ENCODE assay signal across 25 cellular contexts in genomic region chr10:118971187-118971586, GRCh38.
DNase-seq lines count a peak whose midpoint lies in the region; ATAC-seq, FAIRE-seq and TF ChIP-seq lines count a peak whose summit lies in the region.
"Had no signal": no experiment of that assay in that cellular context is flagged by ENCODE, and none has a peak within 500 bp of the region (broad histone marks: within the 10 kb centered on the region; RNA-seq: fewer than 3 reads in every experiment).

No MANE protein-coding gene starts in this region.

- peaks cover 2% of the 10 kb centered on the region for H3K9me3 Mint-ChIP-seq in activated T-cell treated with anti-CD3 and anti-CD28 coated beads, Interleukin-2, amount 50 U/mL, for 24 hours
- H3K9me3 Mint-ChIP-seq: activated CD4-positive, alpha-beta memory T cell treated with anti-CD3 and anti-CD28 coated beads, Interleukin-2, amount 10 ng/mL, durations not matched to agents 7 days and 5 days had no signal

- DNase-seq in D721Med (ENCODE audit: insufficient read length, low spot score) (no peak), NOMO-1 treated with DMSO at 0.1 percent for 48 hours (lab: John Stamatoyannopoulos, UW; ENCODE audit: unreplicated experiment) (peak; percentile 7), ecto neural progenitor cell (ENCODE audit: low spot score) (peak; percentile 20), DMS153 (lab: John Stamatoyannopoulos, UW) (no peak), amygdala (lab: John Stamatoyannopoulos, UW) (no peak)
- DNase-seq in activated T-cell treated with anti-CD3 and anti-CD28 coated beads, Interleukin-2, amount 50 U/mL, for 24 hours, result no peak
- DNase-seq: activated CD4-positive, alpha-beta memory T cell treated with anti-CD3 and anti-CD28 coated beads, Interleukin-2, amount 10 ng/mL, durations not matched to agents 7 days and 5 days; activated CD4-positive, CD25-positive, alpha-beta regulatory T cell treated with anti-CD3 and anti-CD28 coated beads, Interleukin-2, amount 50 U/mL, for 72 hours; anterior cingulate cortex; caudate nucleus; DMS79 treated with DMSO at 0.1 percent for 48 hours; esophagus squamous epithelium; hippocampal formation; mesendoderm; naive B cell; NCI-H1048; NCI-H187; stimulated activated naive CD8-positive, alpha-beta T cell treated with anti-CD3 and anti-CD28 coated beads, Interleukin-15, Interleukin-2, amounts not matched to agents 100 U/mL and 50 U/mL, for 24 hours had no signal

- H3K27ac Mint-ChIP-seq in activated T-cell treated with anti-CD3 and anti-CD28 coated beads, Interleukin-2, amount 50 U/mL, for 24 hours, result no peak overlapping the region
- H3K27ac Mint-ChIP-seq: activated CD4-positive, alpha-beta memory T cell treated with anti-CD3 and anti-CD28 coated beads, Interleukin-2, amount 10 ng/mL, durations not matched to agents 7 days and 5 days; activated naive CD4-positive, alpha-beta T cell treated with anti-CD3 and anti-CD28 coated beads, Interleukin-2, amount 50 U/mL, for 24 hours; activated T-helper 2 cell treated with anti-CD3 and anti-CD28 coated beads, Interferon-gamma antibody, Interleukin-2, Interleukin-4, amounts not matched to agents 10 μg/mL and 5 μg/mL and 100 μg/mL, durations not matched to agents 14 hours and 24 hours and 36 hours; dendritic cell treated with granulocyte-macrophage colony-stimulating factor and Interleukin-4, amounts not matched to agents 40 ng/mL and 50 ng/mL, for 4 days; naive B cell had no signal

- no peaks in the 10 kb centered on the region for H3K4me1 Mint-ChIP-seq in activated T-cell treated with anti-CD3 and anti-CD28 coated beads, Interleukin-2, amount 50 U/mL, for 24 hours (ENCODE audit: low read depth)
- H3K4me1 Mint-ChIP-seq: activated CD4-positive, alpha-beta memory T cell treated with anti-CD3 and anti-CD28 coated beads, Interleukin-2, amount 10 ng/mL, durations not matched to agents 7 days and 5 days; activated naive CD4-positive, alpha-beta T cell treated with anti-CD3 and anti-CD28 coated beads, Interleukin-2, amount 50 U/mL, for 24 hours; naive B cell had no signal

- TF ChIP-seq CTCF in D721Med (IDR thresholded peaks at IDR 0.05; ENCODE audit: insufficient read depth, missing control alignments) (peak; percentile 7), GM12874 (IDR thresholded peaks at IDR 0.05; ENCODE audit: insufficient read depth, low read depth, low read length) (0 out of 2 replicates have a peak, but pooled peaks have one; percentile 4)

- H3K27me3 Mint-ChIP-seq in activated T-cell treated with anti-CD3 and anti-CD28 coated beads, Interleukin-2, amount 50 U/mL, for 24 hours, result peaks cover 19% of the 10 kb centered on the region

- no peak for FAIRE-seq in D721Med (lab: Jason Lieb, UNC)
- FAIRE-seq: H54, urothelium cell line had no signal

- H3K36me3 Mint-ChIP-seq in activated T-cell treated with anti-CD3 and anti-CD28 coated beads, Interleukin-2, amount 50 U/mL, for 24 hours (ENCODE audit: low read depth), result no peaks in the 10 kb centered on the region

- ATAC-seq in HG02642 (IDR thresholded peaks at IDR 0.05; ENCODE audit: poor library complexity, unreplicated experiment), result no peak
- ATAC-seq: stimulated activated naive CD8-positive, alpha-beta T cell treated with anti-CD3 and anti-CD28 coated beads, Interleukin-15, Interleukin-2, amounts not matched to agents 100 U/mL and 50 U/mL, for 24 hours had no signal

- no peak overlapping the region for H3K4me3 Mint-ChIP-seq in activated T-cell treated with anti-CD3 and anti-CD28 coated beads, Interleukin-2, amount 50 U/mL, for 24 hours
- H3K4me3 Mint-ChIP-seq: activated CD4-positive, alpha-beta memory T cell treated with anti-CD3 and anti-CD28 coated beads, Interleukin-2, amount 10 ng/mL, durations not matched to agents 7 days and 5 days; activated naive CD4-positive, alpha-beta T cell treated with anti-CD3 and anti-CD28 coated beads, Interleukin-2, amount 50 U/mL, for 24 hours; dendritic cell treated with granulocyte-macrophage colony-stimulating factor and Interleukin-4, amounts not matched to agents 40 ng/mL and 50 ng/mL, for 4 days; naive B cell had no signal

Comparison
In these comparisons a context has a peak if more than half of its experiments do, and no peak if none do; other contexts are left out.
1. DNase-seq: peak in NOMO-1 treated with DMSO at 0.1 percent for 48 hours (single experiment) and ecto neural progenitor cell (single experiment); none in D721Med (single experiment), DMS153 (single experiment), activated T-cell treated with anti-CD3 and anti-CD28 coated beads, Interleukin-2, amount 50 U/mL, for 24 hours (single experiment) and amygdala (0 of 56).